2 cellular contexts compared by ENCODE assay signal in genomic region chr2:219031005-219031738, GRCh38.
TF ChIP-seq lines count a peak whose summit lies in the region.

No MANE protein-coding gene starts in this region.

TF ChIP-seq in HEK293, 187 proteins besides CTCF, POLR2A, EP300 and RAD21:
- peak; percentile 48 for TF ChIP-seq ZFHX2 (tag by site-specific recombination; conservative IDR thresholded peaks at IDR 0.05)
- no peak for TF ChIP-seq ZNF121 (tag by site-specific recombination; IDR thresholded peaks at IDR 0.05)
- no peak for TF ChIP-seq ZFP69B (tag by site-specific recombination; IDR thresholded peaks at IDR 0.05)
- peak; percentile 42; the same call in 1 of the 2 replicates for TF ChIP-seq EGR2 (tag by site-specific recombination; IDR thresholded peaks at IDR 0.05; ENCODE audit: low read depth)
TF ChIP-seq in HEK293: peak in this region for 2.

TF ChIP-seq in H1, 55 proteins besides CTCF, POLR2A, EP300 and RAD21:
- TF ChIP-seq TCF12 (IDR thresholded peaks at IDR 0.05; ENCODE audit: low read depth, low read length): no peak
- TF ChIP-seq ZNF274 (IDR thresholded peaks at IDR 0.05; ENCODE audit: borderline replicate concordance, extremely low read depth, low read length): no peak
- no peak for TF ChIP-seq CREB1 (IDR thresholded peaks at IDR 0.05)
- TF ChIP-seq CHD1 (IDR thresholded peaks at IDR 0.05; ENCODE audit: low read depth, low read length): no peak
- no peak for TF ChIP-seq TAF1 (IDR thresholded peaks at IDR 0.05; ENCODE audit: low read depth, low read length)
- TF ChIP-seq SUZ12 (IDR thresholded peaks at IDR 0.05; ENCODE audit: low read length): no peak
